ENCODE assay signal across 8 cellular contexts in genomic region chr12:101877816-101878811, GRCh38. TPM values are rescaled to one million over a fixed set of nuclear protein-coding genes. Genes with fewer than 3 reads are reported as not detected.
DNase-seq lines count a peak whose midpoint lies in the region; ATAC-seq and TF ChIP-seq lines count a peak whose summit lies in the region.

No MANE protein-coding gene starts in this region.

- H2AFZ ChIP-seq in GM23338 (peak overlapping the region; percentile 95), Loucy (ENCODE audit: low read length) (peak overlapping the region; percentile 82)

- H3K36me3 ChIP-seq in GM23338 (ENCODE audit: insufficient read depth) (no peaks in the 10 kb centered on the region), Loucy (ENCODE audit: insufficient read depth, low read length) (no peaks in the 10 kb centered on the region), adrenal gland (replicated peaks in 1 of 2) (no peaks in the 10 kb centered on the region), iPS-15b (ENCODE audit: control insufficient read depth, insufficient read depth, low read length) (no peaks in the 10 kb centered on the region)

- 2 to 4% (median 3%) methylated on average over 29 to 31 of the region's 31 CpGs for WGBS in adrenal gland, 4 donors

- H3K27ac ChIP-seq in GM23338 (ENCODE audit: low read depth) (no peak overlapping the region), adrenal gland (peak overlapping the region; percentile 92 to 97 (median 97)), skin epidermis (peak overlapping the region; percentile 84 to 99 (median 95))

- ATAC-seq in GM23338 = peak; percentile 55

- peak overlapping the region; percentile 88 for H3K4me2 ChIP-seq in GM23338
- H3K4me2 ChIP-seq in Loucy (ENCODE audit: low read depth, low read length, poor library complexity, severe bottlenecking) = peak overlapping the region; percentile 75

- no peaks in the 10 kb centered on the region for H3K9me2 ChIP-seq in GM23338 (ENCODE audit: insufficient read depth)
- no peaks in the 10 kb centered on the region for H3K9me2 ChIP-seq in Loucy (replicated peaks; ENCODE audit: low read depth, low read length)

- H3K4me3 Mint-ChIP-seq in GM23338 = peak overlapping the region; percentile 76

- H3K4me3 ChIP-seq in GM12875 (ENCODE audit: low read depth, low read length) (peak overlapping the region; percentile 92), GM23338 (peak overlapping the region; percentile 78), Loucy (ENCODE audit: low read length, poor library complexity, severe bottlenecking) (peak overlapping the region; percentile 79), adrenal gland (peak overlapping the region; percentile 78 to 95 (median 89)), iPS-15b (ENCODE audit: low read depth, low read length) (peak overlapping the region; percentile 87), skin epidermis (peak overlapping the region; percentile 49 to 93 (median 70))

- intact Hi-C loops in adrenal gland (cut with DNase I) = no loop called here

- H3K79me2 ChIP-seq in GM23338 (replicated peaks; ENCODE audit: insufficient read depth) (no peaks in the 10 kb centered on the region), Loucy (ENCODE audit: insufficient read depth, low read length) (no peaks in the 10 kb centered on the region)

- peak; percentile 45 for DNase-seq in GM23338 (ENCODE audit: low spot score)
- DNase-seq in adrenal gland = peak in 6 of 7 donors; percentile 38 to 57 (median 47)
- DNase-seq in NCI-H510A (lab: John Stamatoyannopoulos, UW) = no peak
- no peak for DNase-seq in DMS79 treated with DMSO at 0.1 percent for 48 hours (lab: John Stamatoyannopoulos, UW)

- H3K9me3 Mint-ChIP-seq in GM23338 = no peaks in the 10 kb centered on the region

- no peaks in the 10 kb centered on the region; the same call in 2 of the 3 replicates for H3K36me3 Mint-ChIP-seq in GM23338 (ENCODE audit: low read depth)

- TF ChIP-seq POLR2A in adrenal gland (IDR thresholded peaks at IDR 0.05) = no peak

- peaks cover 5% of the 10 kb centered on the region for H3K4me1 Mint-ChIP-seq in GM23338

- H3K4me1 ChIP-seq in GM23338 (ENCODE audit: insufficient read depth) = peaks cover 5% of the 10 kb centered on the region; the same call in 1 of the 2 replicates
- H3K4me1 ChIP-seq in Loucy (ENCODE audit: insufficient read depth, low read length, poor library complexity, severe bottlenecking) = peaks cover 7% of the 10 kb centered on the region
- peaks cover 10 to 18% of the 10 kb centered on the region in 2 donors for H3K4me1 ChIP-seq in adrenal gland (replicated peaks in 1 of 2)
- H3K4me1 ChIP-seq in iPS-15b (ENCODE audit: control insufficient read depth, insufficient read depth, low read length) = peaks cover 5% of the 10 kb centered on the region

- H3K9ac ChIP-seq in Loucy (ENCODE audit: low read depth, low read length, poor library complexity, severe bottlenecking) (peak overlapping the region; percentile 93), iPS-15b (ENCODE audit: low read depth, low read length) (peak overlapping the region; percentile 47)

- H3F3A ChIP-seq in GM23338 (replicated peaks; ENCODE audit: low read depth) (0 out of 2 replicates have a peak, but pooled peaks cover 4% of the 10 kb centered on the region), Loucy (ENCODE audit: low read depth) (no peaks in the 10 kb centered on the region; the same call in 1 of the 2 replicates)

- no peaks in the 10 kb centered on the region for H4K20me1 ChIP-seq in GM23338 (replicated peaks; ENCODE audit: insufficient read depth)
- no peaks in the 10 kb centered on the region for H4K20me1 ChIP-seq in Loucy (ENCODE audit: insufficient read depth, low read length, poor library complexity, severe bottlenecking)

- H3K27me3 Mint-ChIP-seq in GM23338 (ENCODE audit: insufficient read depth, low read depth, poor library complexity) = peaks cover 12% of the 10 kb centered on the region

- H3K27me3 ChIP-seq in GM23338 (ENCODE audit: insufficient read depth) (peaks cover 26% of the 10 kb centered on the region), Loucy (ENCODE audit: insufficient read depth, low read length, poor library complexity, severe bottlenecking) (no peaks in the 10 kb centered on the region), adrenal gland (no peaks in the 10 kb centered on the region), iPS-15b (ENCODE audit: control insufficient read depth, insufficient read depth, low read length) (peaks cover 16% of the 10 kb centered on the region)

- H3K27ac Mint-ChIP-seq in GM23338 = no peak overlapping the region

- TF ChIP-seq CTCF in GM12875 (IDR thresholded peaks at IDR 0.05; ENCODE audit: borderline replicate concordance, insufficient read depth, low read depth, low read length) (no peak), GM23338 (conservative IDR thresholded peaks at IDR 0.05; ENCODE audit: low read depth in 2 of 2) (no peak), Loucy (conservative IDR thresholded peaks at IDR 0.05; ENCODE audit: low read length) (no peak), adrenal gland (IDR thresholded peaks at IDR 0.05) (no peak)

- no peaks in the 10 kb centered on the region for H3K9me3 ChIP-seq in Loucy (ENCODE audit: insufficient read depth, low read depth, low read length)
- no peaks in the 10 kb centered on the region for H3K9me3 ChIP-seq in adrenal gland (replicated peaks in 1 of 3)
- H3K9me3 ChIP-seq in iPS-15b (ENCODE audit: control insufficient read depth, insufficient read depth, low read length) = no peaks in the 10 kb centered on the region

TF ChIP-seq in GM23338, 12 proteins besides CTCF, POLR2A, EP300 and RAD21 (continues in another document):
- TF ChIP-seq ZNF331 (CRISPR knock-in tag; IDR thresholded peaks at IDR 0.05; ENCODE audit: low read depth) = no peak
- no peak for TF ChIP-seq ETS1 (IDR thresholded peaks at IDR 0.05)
- no peak for TF ChIP-seq STAT1 (IDR thresholded peaks at IDR 0.05; ENCODE audit: unreplicated experiment)
- no peak for TF ChIP-seq EZH2phosphoT487 (IDR thresholded peaks at IDR 0.05; ENCODE audit: unreplicated experiment)
- TF ChIP-seq REST (IDR thresholded peaks at IDR 0.05; ENCODE audit: unreplicated experiment) = no peak
- no peak for TF ChIP-seq JUNB (IDR thresholded peaks at IDR 0.05; ENCODE audit: unreplicated experiment)
- no peak for TF ChIP-seq NANOG (IDR thresholded peaks at IDR 0.05; ENCODE audit: borderline replicate concordance)
- TF ChIP-seq EZH2 (IDR thresholded peaks at IDR 0.05; ENCODE audit: low read depth, unreplicated experiment) = no peak
- no peak for TF ChIP-seq POLR2AphosphoS5 (IDR thresholded peaks at IDR 0.05; ENCODE audit: low read depth)
- no peak for TF ChIP-seq ZNF114 (CRISPR knock-in tag; IDR thresholded peaks at IDR 0.05)

RNA-seq across cellular contexts. Expression of gene DRAM1, which starts 0.7 kb away (rescaled TPM):
- total RNA-seq in GM23338 (2014; rRNA removed; shearing (Covaris generic)) = 5.4 and 5.7 TPM in 2 replicates
- polyA plus RNA-seq in GM23338 (2016; fragmentation: Nextera tagmentation; extraction: Ambion mirVana) (8.5 and 8.6 TPM in 2 replicates), adrenal gland (10 to 100 TPM; 14.7 to 25.6 (median 17.4) TPM)
- 10 to 100 TPM; 17.8 to 46.4 (median 34.7) TPM for total RNA-seq in adrenal gland

RNA-seq across cellular contexts. Expression of gene GNPTAB, which starts 47.4 kb away (rescaled TPM):
- 54.1 and 58.3 TPM in 2 replicates for total RNA-seq in GM23338 (2014; rRNA removed; shearing (Covaris generic))
- polyA plus RNA-seq in GM23338 (2016; fragmentation: Nextera tagmentation; extraction: Ambion mirVana) = 21.6 and 23.6 TPM in 2 replicates
- 10 to 100 TPM in 7 of 8 donors, 1 to 10 TPM in 1; 8.6 to 31.3 (median 19.6) TPM for total RNA-seq in adrenal gland
- polyA plus RNA-seq in adrenal gland = 10 to 100 TPM in 2 of 3 donors, 1 to 10 TPM in 1; 7.6 to 11.2 (median 10.7) TPM

Comparison
In these comparisons a context has a peak if more than half of its experiments do, and no peak if none do; other contexts are left out.
1. DNase-seq: peak in GM23338 (single experiment) and adrenal gland (6 of 7); none in NCI-H510A (single experiment) and DMS79 treated with DMSO at 0.1 percent for 48 hours (single experiment).
2. Peak in every context shown above with its lines, with median percentiles within 50 percentile points of each other: H3K4me3 ChIP-seq.